In genomic region chr2:18432999-18433398, GRCh38 we compare ENCODE assay signal across 12 cellular contexts.
DNase-seq lines count a peak whose midpoint lies in the region; ATAC-seq and TF ChIP-seq lines count a peak whose summit lies in the region.
"Had no signal": no experiment of that assay in that cellular context is flagged by ENCODE, and none has a peak within 500 bp of the region (broad histone marks: within the 10 kb centered on the region; RNA-seq: fewer than 3 reads in every experiment).

No MANE protein-coding gene starts in this region.

- no peaks in the 10 kb centered on the region for H3K36me3 ChIP-seq in GM23248 (ENCODE audit: low read depth)
- no peaks in the 10 kb centered on the region for H3K36me3 ChIP-seq in brain microvascular endothelial cell (replicated peaks)
- no peaks in the 10 kb centered on the region for H3K36me3 ChIP-seq in rectal smooth muscle tissue (ENCODE audit: control insufficient read depth, insufficient read depth, low read length)
- no peaks in the 10 kb centered on the region for H3K36me3 ChIP-seq in PC-9 (ENCODE audit: low read depth)

- H3F3A ChIP-seq in GM23248 (ENCODE audit: insufficient read depth) (peaks cover 17% of the 10 kb centered on the region; the same call in 1 of the 2 replicates), PC-9 (ENCODE audit: insufficient read depth, low read depth) (no peaks in the 10 kb centered on the region; the same call in 1 of the 2 replicates)

- POLR2A ChIA-PET in PC-9 (lab: Charles Lee; ENCODE audit: unreplicated experiment), result no interaction called here

- CTCF ChIA-PET in PC-9 (lab: Charles Lee), result no interaction called here

- H3K79me2 ChIP-seq in GM23248 (ENCODE audit: insufficient read depth) (no peaks in the 10 kb centered on the region), PC-9 (ENCODE audit: low read depth) (no peaks in the 10 kb centered on the region)

- H3K9ac ChIP-seq in GM23248 (no peak overlapping the region), rectal smooth muscle tissue (ENCODE audit: low read length) (no peak overlapping the region)

- no peaks in the 10 kb centered on the region for H4K20me1 ChIP-seq in GM23248 (ENCODE audit: insufficient read depth)
- no peaks in the 10 kb centered on the region for H4K20me1 ChIP-seq in PC-9 (ENCODE audit: insufficient read depth)

- intact Hi-C loops in PC-9 (cut with micrococcal nuclease; ENCODE audit: unreplicated experiment), result loop anchor here (10.0 kb wide), 1 partner anchor 312 kb away; no protein-coding TSS in a partner anchor

- H3K4me2 ChIP-seq in GM23248 (ENCODE audit: unreplicated experiment), result no peak overlapping the region
- H3K4me2 ChIP-seq in PC-9, result no peak overlapping the region

- in situ Hi-C loops in GM23248 (cut with MboI), result loop anchor here (10.0 to 25.0 kb wide), 2 partner anchors 304 to 922 kb away; partner anchors contain the start of gene OSR1
- in situ Hi-C loops in brain microvascular endothelial cell (cut with HindIII; ENCODE audit: low pct_ligation_motif_present, low sequenced_read_pairs), result no loop called here

- H3K4me3 ChIP-seq in GM23248 (no peak overlapping the region), brain microvascular endothelial cell (ENCODE audit: low read depth, low read length) (no peak overlapping the region), rectal smooth muscle tissue (ENCODE audit: low read length) (no peak overlapping the region), PC-9 (no peak overlapping the region)

- BruUV-seq in PC-9 (replicated peaks; lab: Mats Ljungman, UMichigan), result no TSS peak

- H3K9me2 ChIP-seq in GM23248 (ENCODE audit: insufficient read depth) (no peaks in the 10 kb centered on the region), PC-9 (ENCODE audit: insufficient read depth) (no peaks in the 10 kb centered on the region)

- H3K27me3 ChIP-seq in GM23248 (replicated peaks; ENCODE audit: insufficient read depth) (no peaks in the 10 kb centered on the region), brain microvascular endothelial cell (replicated peaks) (no peaks in the 10 kb centered on the region), rectal smooth muscle tissue (ENCODE audit: control insufficient read depth, insufficient read depth, low read length) (no peaks in the 10 kb centered on the region), PC-9 (ENCODE audit: insufficient read depth, low read depth) (no peaks in the 10 kb centered on the region)

- DNase-seq in GM23248, result peak; percentile 25
- DNase-seq in brain microvascular endothelial cell, result peak; percentile 25
- DNase-seq in islet precursor cell, result peak; percentile 71
- DNase-seq in stimulated activated CD4-positive, alpha-beta T cell treated with anti-CD3 and anti-CD28 coated beads, Interleukin-4, amount 100 ng/mL, for 1 hour, result no peak
- DNase-seq in NK-92 (lab: John Stamatoyannopoulos, UW; ENCODE audit: unreplicated experiment), result no peak
- DNase-seq in PC-9, result no peak
- DNase-seq: activated CD8-positive, alpha-beta memory T cell treated with anti-CD3 and anti-CD28 coated beads, Interleukin-2, amount 10 ng/mL, durations not matched to agents 7 days and 5 days; activated gamma-delta T cell; T-helper 17 cell had no signal

- H2AFZ ChIP-seq in GM23248 (no peak overlapping the region), PC-9 (no peak overlapping the region)

- no peak for ATAC-seq in HG02798 (IDR thresholded peaks at IDR 0.05; ENCODE audit: poor library complexity, unreplicated experiment)
- ATAC-seq: activated CD8-positive, alpha-beta memory T cell treated with anti-CD3 and anti-CD28 coated beads, Interleukin-2, amount 10 ng/mL, durations not matched to agents 7 days and 5 days; stimulated activated effector memory CD8-positive, alpha-beta T cell treated with anti-CD3 and anti-CD28 coated beads, Interleukin-12 subunit alpha, Interleukin-12 subunit beta, amount 100 ng/mL, for 72 hours; T-helper 17 cell had no signal

- TF ChIP-seq CTCF in brain microvascular endothelial cell (IDR thresholded peaks at IDR 0.05; ENCODE audit: low read depth, low read length, missing control alignments) (no peak), PC-9 (conservative IDR thresholded peaks at IDR 0.05) (no peak)

- H3K9me3 ChIP-seq in GM23248 (ENCODE audit: low read depth) (no peaks in the 10 kb centered on the region), PC-9 (ENCODE audit: insufficient read depth, low read depth) (no peaks in the 10 kb centered on the region; the same call in 1 of the 2 replicates)

- no peak overlapping the region for H3K27ac ChIP-seq in GM23248
- H3K27ac ChIP-seq in brain microvascular endothelial cell, result no peak overlapping the region
- peak overlapping the region; percentile 68 for H3K27ac ChIP-seq in rectal smooth muscle tissue (ENCODE audit: low read depth, low read length)
- H3K27ac ChIP-seq in PC-9, result no peak overlapping the region

- WGBS in GM23248 (ENCODE audit: low coverage in 1 of 2, low lambda C conversion rate in 2 of 2, missing lambda C conversion rate in 2 of 2), 2 experiments, result 50 to 51% methylated on average over 5 of the region's 5 CpGs

- H3K4me1 ChIP-seq in GM23248 (ENCODE audit: insufficient read depth) (peaks cover 22% of the 10 kb centered on the region), rectal smooth muscle tissue (ENCODE audit: control insufficient read depth, insufficient read depth, low read length) (peaks cover 14% of the 10 kb centered on the region), PC-9 (replicated peaks; ENCODE audit: insufficient read depth) (no peaks in the 10 kb centered on the region)

Comparison
In these comparisons a context has a peak if more than half of its experiments do, and no peak if none do; other contexts are left out.
1. DNase-seq: peak in GM23248 (single experiment), brain microvascular endothelial cell (single experiment) and islet precursor cell (single experiment); none in stimulated activated CD4-positive, alpha-beta T cell treated with anti-CD3 and anti-CD28 coated beads, Interleukin-4, amount 100 ng/mL, for 1 hour (single experiment), NK-92 (single experiment) and PC-9 (0 of 2).